ENCODE assay signal across 27 cellular contexts in the genomic region with DNA sequence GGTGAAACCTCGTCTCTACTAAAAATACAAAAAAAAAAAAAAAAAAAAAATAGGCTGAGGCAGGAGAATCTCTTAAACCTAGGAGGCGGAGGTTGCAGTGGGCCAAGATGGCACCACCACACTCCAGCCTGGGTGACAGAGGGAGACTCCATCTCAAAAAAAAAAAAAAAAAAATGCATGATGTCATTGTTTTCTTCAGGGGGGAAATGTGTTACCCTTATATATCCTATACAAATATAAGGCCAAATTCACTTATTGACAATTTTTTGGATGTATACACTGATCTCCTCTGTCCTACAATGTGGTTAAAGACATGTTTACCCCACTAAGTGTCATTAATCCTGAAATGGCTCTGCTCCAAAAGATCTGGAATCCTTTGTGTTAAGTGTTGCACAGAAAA.
"Had no signal": no experiment of that assay in that cellular context is flagged by ENCODE, and none has a peak within 500 bp of the region (broad histone marks: within the 10 kb centered on the region; RNA-seq: fewer than 3 reads in every experiment).

No MANE protein-coding gene starts in this region.

- H3K4me1 ChIP-seq: body of pancreas, esophagus muscularis mucosa, foreskin keratinocyte, gastrocnemius medialis, heart left ventricle had no signal

- H3K9me3 ChIP-seq: body of pancreas, esophagus muscularis mucosa, gastrocnemius medialis, heart left ventricle had no signal

- H3K36me3 ChIP-seq: esophagus muscularis mucosa, gastrocnemius medialis, heart left ventricle, WERI-Rb-1 had no signal

- H3K27ac ChIP-seq: body of pancreas, esophagus muscularis mucosa, foreskin keratinocyte, gastrocnemius medialis, heart left ventricle, WERI-Rb-1 had no signal

- H3K4me3 ChIP-seq: body of pancreas, esophagus muscularis mucosa, gastrocnemius medialis, heart left ventricle had no signal

- DNase-seq: activated B cell treated with CpG ODN at 0.5 μM for 24 hours; activated CD4-positive, alpha-beta T cell treated with anti-CD3 and anti-CD28 coated beads for 48 hours; activated CD4-positive, alpha-beta T cell treated with anti-CD3 and anti-CD28 coated beads, Interleukin-2, amount 50 U/mL, for 1 hour; activated CD4-positive, alpha-beta T cell treated with anti-CD3 and anti-CD28 coated beads, Interleukin-2, amount 50 U/mL, for 48 hours; activated CD8-positive, alpha-beta memory T cell treated with anti-CD3 and anti-CD28 coated beads for 24 hours; activated CD8-positive, alpha-beta T cell treated with anti-CD3 and anti-CD28 coated beads for 36 hours; activated effector memory CD4-positive, alpha-beta T cell treated with Interleukin-2 at 50 U/mL for 16 hours; activated gamma-delta T cell treated with Interleukin-2 at 50 U/mL for 16 hours; activated naive CD4-positive, alpha-beta T cell treated with anti-CD3 and anti-CD28 coated beads, Interleukin-2, amount 50 U/mL, for 16 hours; activated naive CD4-positive, alpha-beta T cell treated with Interleukin-2 at 50 U/mL for 16 hours; activated T-cell treated with anti-CD3 and anti-CD28 coated beads, Interleukin-2, amount 50 U/mL, for 4 hours; amniotic stem cell; anterior cingulate cortex; body of pancreas; caudate nucleus; cortex of kidney; dermis blood vessel endothelial cell; effector CD4-positive, alpha-beta T cell; effector memory CD8-positive, alpha-beta T cell; erythroblast; foreskin keratinocyte; gastrocnemius medialis; glutamatergic neuron; heart left ventricle; T1000; WERI-Rb-1 had no signal
